Comparison of ENCODE assay signal across 17 cellular contexts in the genomic region with DNA sequence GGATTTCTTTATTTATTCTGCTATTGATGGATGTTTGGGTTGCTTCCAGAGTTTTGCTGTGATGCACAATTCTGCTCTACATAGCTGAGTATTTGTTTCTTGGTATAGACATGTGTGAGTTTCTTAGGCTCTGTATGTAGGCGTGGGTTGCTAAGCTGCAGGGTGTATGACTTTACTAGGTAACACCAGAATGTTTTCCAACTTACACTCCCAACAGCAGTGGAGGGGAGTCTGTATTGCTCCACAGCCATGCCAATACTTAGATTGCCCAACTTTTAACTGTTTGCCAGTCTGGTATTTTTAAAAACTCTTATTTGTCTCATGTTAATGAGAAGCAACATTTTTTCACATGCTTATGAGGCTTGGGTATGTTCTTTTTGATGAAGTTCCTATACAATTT.
DNase-seq lines count a peak whose midpoint lies in the region; ATAC-seq and TF ChIP-seq lines count a peak whose summit lies in the region.
"Had no signal": no experiment of that assay in that cellular context is flagged by ENCODE, and none has a peak within 500 bp of the region (broad histone marks: within the 10 kb centered on the region; RNA-seq: fewer than 3 reads in every experiment).

No MANE protein-coding gene starts in this region.

- intact Hi-C loops in left cardiac atrium (cut with DNase I), result no loop called here

- ATAC-seq in left cardiac atrium, result peak; percentile 34 to 94
- peak; percentile 29 for ATAC-seq in esophagus mucosa
- peak; percentile 88 for ATAC-seq in left lobe of liver
- ATAC-seq: psoas muscle had no signal

- H3K27me3 ChIP-seq in right atrium auricular region, result no peaks in the 10 kb centered on the region

- H3K36me3 ChIP-seq in right atrium auricular region, result peaks cover 27% of the 10 kb centered on the region

- no peaks in the 10 kb centered on the region for H3K9me3 ChIP-seq in right atrium auricular region
- H3K9me3 ChIP-seq: psoas muscle had no signal

- no peak overlapping the region for H3K27ac ChIP-seq in right atrium auricular region
- H3K27ac ChIP-seq: psoas muscle had no signal

- no peak for TF ChIP-seq CTCF in right atrium auricular region (IDR thresholded peaks at IDR 0.05)

- DNase-seq in left cardiac atrium, result no peak
- DNase-seq in right atrium auricular region (ENCODE audit: low spot score), result no peak
- DNase-seq in left lobe of liver (ENCODE audit: low spot score), result no peak
- DNase-seq in NOMO-1 (lab: John Stamatoyannopoulos, UW; ENCODE audit: unreplicated experiment in 2 of 2), result no peak
- no peak for DNase-seq in stimulated activated CD4-positive, alpha-beta T cell treated with anti-CD3 and anti-CD28 coated beads, Interleukin-2, amount 100 ng/mL, for 48 hours
- DNase-seq in NCI-H2171 treated with DMSO at 0.1 percent for 48 hours (lab: John Stamatoyannopoulos, UW), result no peak
- no peak for DNase-seq in stimulated activated CD4-positive, alpha-beta T cell treated with anti-CD3 and anti-CD28 coated beads, Interleukin-2, amount 100 ng/mL, for 24 hours
- DNase-seq: activated CD4-positive, alpha-beta T cell treated with anti-CD3 and anti-CD28 coated beads for 48 hours; activated naive CD4-positive, alpha-beta T cell treated with anti-CD3 and anti-CD28 coated beads, Interleukin-2, amount 50 U/mL, for 16 hours; Kasumi-1; kidney; NCI-H1105 treated with DMSO at 0.1 percent for 48 hours; NCI-H2081 treated with DMSO at 0.1 percent for 48 hours; NCI-H526 treated with DMSO at 0.1 percent for 48 hours; psoas muscle; SW 1271 had no signal

- peaks cover 0 to 1% of the 10 kb centered on the region in 2 donors for H3K4me1 ChIP-seq in right atrium auricular region
- H3K4me1 ChIP-seq: psoas muscle had no signal

- no peak overlapping the region for H3K4me3 ChIP-seq in right atrium auricular region
- H3K4me3 ChIP-seq: psoas muscle had no signal

Comparison
In these comparisons a context has a peak if more than half of its experiments do, and no peak if none do; other contexts are left out.
1. ATAC-seq: peak in every context shown above with its lines; median percentile 88 in left lobe of liver; 64 in left cardiac atrium; 29 in esophagus mucosa.